In genomic region chr3:180918542-180918941, GRCh38 we compare ENCODE assay signal across 1 cellular context.
TF ChIP-seq lines count a peak whose summit lies in the region.

No MANE protein-coding gene starts in this region.

TF ChIP-seq in WTC11, 78 proteins besides CTCF, POLR2A, EP300 and RAD21 (continued from another document):
- TF ChIP-seq, protein P1, sequence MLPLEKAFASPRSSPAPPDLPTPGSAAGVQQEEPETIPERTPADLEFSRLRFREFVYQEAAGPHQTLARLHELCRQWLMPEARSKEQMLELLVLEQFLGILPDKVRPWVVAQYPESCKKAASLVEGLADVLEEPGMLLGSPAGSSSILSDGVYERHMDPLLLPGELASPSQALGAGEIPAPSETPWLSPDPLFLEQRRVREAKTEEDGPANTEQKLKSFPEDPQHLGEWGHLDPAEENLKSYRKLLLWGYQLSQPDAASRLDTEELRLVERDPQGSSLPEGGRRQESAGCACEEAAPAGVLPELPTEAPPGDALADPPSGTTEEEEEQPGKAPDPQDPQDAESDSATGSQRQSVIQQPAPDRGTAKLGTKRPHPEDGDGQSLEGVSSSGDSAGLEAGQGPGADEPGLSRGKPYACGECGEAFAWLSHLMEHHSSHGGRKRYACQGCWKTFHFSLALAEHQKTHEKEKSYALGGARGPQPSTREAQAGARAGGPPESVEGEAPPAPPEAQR (CRISPR knock-in tag; IDR thresholded peaks at IDR 0.05), result no peak
- TF ChIP-seq MYBL2 (CRISPR knock-in tag; IDR thresholded peaks at IDR 0.05) (no peak), NFE2L1 (CRISPR knock-in tag; IDR thresholded peaks at IDR 0.05) (no peak), ELF4 (CRISPR knock-in tag; IDR thresholded peaks at IDR 0.05; ENCODE audit: low read depth) (no peak), ESRRA (CRISPR knock-in tag; IDR thresholded peaks at IDR 0.05; ENCODE audit: borderline replicate concordance) (no peak), ZNF121 (CRISPR knock-in tag; IDR thresholded peaks at IDR 0.05) (no peak), ZNF317 (CRISPR knock-in tag; IDR thresholded peaks at IDR 0.05; ENCODE audit: borderline replicate concordance, low read depth) (no peak), ZNF532 (CRISPR knock-in tag; IDR thresholded peaks at IDR 0.05; ENCODE audit: borderline replicate concordance) (no peak), ZNF512 (CRISPR knock-in tag; IDR thresholded peaks at IDR 0.05; ENCODE audit: borderline replicate concordance) (no peak)
- TF ChIP-seq, protein P2, sequence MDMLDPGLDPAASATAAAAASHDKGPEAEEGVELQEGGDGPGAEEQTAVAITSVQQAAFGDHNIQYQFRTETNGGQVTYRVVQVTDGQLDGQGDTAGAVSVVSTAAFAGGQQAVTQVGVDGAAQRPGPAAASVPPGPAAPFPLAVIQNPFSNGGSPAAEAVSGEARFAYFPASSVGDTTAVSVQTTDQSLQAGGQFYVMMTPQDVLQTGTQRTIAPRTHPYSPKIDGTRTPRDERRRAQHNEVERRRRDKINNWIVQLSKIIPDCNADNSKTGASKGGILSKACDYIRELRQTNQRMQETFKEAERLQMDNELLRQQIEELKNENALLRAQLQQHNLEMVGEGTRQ (CRISPR knock-in tag; IDR thresholded peaks at IDR 0.05), result no peak
- TF ChIP-seq, protein P3, sequence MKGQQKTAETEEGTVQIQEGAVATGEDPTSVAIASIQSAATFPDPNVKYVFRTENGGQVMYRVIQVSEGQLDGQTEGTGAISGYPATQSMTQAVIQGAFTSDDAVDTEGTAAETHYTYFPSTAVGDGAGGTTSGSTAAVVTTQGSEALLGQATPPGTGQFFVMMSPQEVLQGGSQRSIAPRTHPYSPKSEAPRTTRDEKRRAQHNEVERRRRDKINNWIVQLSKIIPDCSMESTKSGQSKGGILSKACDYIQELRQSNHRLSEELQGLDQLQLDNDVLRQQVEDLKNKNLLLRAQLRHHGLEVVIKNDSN (CRISPR knock-in tag; IDR thresholded peaks at IDR 0.05), result no peak
- TF ChIP-seq, protein P4, sequence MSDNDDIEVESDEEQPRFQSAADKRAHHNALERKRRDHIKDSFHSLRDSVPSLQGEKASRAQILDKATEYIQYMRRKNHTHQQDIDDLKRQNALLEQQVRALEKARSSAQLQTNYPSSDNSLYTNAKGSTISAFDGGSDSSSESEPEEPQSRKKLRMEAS (CRISPR knock-in tag; IDR thresholded peaks at IDR 0.05), result no peak
- TF ChIP-seq, protein P5, sequence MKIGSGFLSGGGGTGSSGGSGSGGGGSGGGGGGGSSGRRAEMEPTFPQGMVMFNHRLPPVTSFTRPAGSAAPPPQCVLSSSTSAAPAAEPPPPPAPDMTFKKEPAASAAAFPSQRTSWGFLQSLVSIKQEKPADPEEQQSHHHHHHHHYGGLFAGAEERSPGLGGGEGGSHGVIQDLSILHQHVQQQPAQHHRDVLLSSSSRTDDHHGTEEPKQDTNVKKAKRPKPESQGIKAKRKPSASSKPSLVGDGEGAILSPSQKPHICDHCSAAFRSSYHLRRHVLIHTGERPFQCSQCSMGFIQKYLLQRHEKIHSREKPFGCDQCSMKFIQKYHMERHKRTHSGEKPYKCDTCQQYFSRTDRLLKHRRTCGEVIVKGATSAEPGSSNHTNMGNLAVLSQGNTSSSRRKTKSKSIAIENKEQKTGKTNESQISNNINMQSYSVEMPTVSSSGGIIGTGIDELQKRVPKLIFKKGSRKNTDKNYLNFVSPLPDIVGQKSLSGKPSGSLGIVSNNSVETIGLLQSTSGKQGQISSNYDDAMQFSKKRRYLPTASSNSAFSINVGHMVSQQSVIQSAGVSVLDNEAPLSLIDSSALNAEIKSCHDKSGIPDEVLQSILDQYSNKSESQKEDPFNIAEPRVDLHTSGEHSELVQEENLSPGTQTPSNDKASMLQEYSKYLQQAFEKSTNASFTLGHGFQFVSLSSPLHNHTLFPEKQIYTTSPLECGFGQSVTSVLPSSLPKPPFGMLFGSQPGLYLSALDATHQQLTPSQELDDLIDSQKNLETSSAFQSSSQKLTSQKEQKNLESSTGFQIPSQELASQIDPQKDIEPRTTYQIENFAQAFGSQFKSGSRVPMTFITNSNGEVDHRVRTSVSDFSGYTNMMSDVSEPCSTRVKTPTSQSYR (CRISPR knock-in tag; IDR thresholded peaks at IDR 0.05), result no peak
